1 cellular context compared by ENCODE assay signal in the genomic region with DNA sequence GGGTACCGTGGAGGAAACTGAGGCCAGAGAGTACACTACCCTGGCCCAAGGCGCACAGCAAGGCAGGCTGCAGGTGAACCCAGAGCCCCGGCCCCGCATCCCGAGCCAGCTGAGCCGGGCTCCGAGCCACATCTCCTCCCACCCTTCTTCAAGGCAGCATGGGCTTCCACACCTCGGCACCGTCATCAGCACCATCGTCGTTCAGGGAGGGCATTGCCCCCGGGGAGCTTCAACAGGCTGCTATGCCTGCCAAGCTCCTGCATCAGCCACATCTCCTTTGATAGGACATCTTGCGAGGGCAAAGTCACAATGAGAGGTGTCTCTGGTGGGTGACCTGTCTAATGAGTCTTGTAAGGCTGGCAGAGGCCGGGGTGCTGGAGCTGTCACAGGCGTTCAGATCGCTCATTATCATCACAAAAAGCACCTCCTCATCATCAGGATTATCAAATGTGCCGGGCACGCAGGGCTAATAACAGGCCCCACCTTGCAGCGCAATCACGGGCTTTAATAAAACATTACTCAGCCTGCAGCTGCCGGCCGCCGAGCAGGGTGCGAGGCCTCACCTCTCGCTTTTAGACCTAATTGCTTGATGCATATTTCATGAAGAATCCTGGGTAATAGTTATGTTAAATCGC.
TF ChIP-seq lines count a peak whose summit lies in the region.

No MANE protein-coding gene starts in this region.

TF ChIP-seq in GM23338, 12 proteins besides CTCF, POLR2A, EP300 and RAD21 (continued from another document):
- TF ChIP-seq, protein P1, sequence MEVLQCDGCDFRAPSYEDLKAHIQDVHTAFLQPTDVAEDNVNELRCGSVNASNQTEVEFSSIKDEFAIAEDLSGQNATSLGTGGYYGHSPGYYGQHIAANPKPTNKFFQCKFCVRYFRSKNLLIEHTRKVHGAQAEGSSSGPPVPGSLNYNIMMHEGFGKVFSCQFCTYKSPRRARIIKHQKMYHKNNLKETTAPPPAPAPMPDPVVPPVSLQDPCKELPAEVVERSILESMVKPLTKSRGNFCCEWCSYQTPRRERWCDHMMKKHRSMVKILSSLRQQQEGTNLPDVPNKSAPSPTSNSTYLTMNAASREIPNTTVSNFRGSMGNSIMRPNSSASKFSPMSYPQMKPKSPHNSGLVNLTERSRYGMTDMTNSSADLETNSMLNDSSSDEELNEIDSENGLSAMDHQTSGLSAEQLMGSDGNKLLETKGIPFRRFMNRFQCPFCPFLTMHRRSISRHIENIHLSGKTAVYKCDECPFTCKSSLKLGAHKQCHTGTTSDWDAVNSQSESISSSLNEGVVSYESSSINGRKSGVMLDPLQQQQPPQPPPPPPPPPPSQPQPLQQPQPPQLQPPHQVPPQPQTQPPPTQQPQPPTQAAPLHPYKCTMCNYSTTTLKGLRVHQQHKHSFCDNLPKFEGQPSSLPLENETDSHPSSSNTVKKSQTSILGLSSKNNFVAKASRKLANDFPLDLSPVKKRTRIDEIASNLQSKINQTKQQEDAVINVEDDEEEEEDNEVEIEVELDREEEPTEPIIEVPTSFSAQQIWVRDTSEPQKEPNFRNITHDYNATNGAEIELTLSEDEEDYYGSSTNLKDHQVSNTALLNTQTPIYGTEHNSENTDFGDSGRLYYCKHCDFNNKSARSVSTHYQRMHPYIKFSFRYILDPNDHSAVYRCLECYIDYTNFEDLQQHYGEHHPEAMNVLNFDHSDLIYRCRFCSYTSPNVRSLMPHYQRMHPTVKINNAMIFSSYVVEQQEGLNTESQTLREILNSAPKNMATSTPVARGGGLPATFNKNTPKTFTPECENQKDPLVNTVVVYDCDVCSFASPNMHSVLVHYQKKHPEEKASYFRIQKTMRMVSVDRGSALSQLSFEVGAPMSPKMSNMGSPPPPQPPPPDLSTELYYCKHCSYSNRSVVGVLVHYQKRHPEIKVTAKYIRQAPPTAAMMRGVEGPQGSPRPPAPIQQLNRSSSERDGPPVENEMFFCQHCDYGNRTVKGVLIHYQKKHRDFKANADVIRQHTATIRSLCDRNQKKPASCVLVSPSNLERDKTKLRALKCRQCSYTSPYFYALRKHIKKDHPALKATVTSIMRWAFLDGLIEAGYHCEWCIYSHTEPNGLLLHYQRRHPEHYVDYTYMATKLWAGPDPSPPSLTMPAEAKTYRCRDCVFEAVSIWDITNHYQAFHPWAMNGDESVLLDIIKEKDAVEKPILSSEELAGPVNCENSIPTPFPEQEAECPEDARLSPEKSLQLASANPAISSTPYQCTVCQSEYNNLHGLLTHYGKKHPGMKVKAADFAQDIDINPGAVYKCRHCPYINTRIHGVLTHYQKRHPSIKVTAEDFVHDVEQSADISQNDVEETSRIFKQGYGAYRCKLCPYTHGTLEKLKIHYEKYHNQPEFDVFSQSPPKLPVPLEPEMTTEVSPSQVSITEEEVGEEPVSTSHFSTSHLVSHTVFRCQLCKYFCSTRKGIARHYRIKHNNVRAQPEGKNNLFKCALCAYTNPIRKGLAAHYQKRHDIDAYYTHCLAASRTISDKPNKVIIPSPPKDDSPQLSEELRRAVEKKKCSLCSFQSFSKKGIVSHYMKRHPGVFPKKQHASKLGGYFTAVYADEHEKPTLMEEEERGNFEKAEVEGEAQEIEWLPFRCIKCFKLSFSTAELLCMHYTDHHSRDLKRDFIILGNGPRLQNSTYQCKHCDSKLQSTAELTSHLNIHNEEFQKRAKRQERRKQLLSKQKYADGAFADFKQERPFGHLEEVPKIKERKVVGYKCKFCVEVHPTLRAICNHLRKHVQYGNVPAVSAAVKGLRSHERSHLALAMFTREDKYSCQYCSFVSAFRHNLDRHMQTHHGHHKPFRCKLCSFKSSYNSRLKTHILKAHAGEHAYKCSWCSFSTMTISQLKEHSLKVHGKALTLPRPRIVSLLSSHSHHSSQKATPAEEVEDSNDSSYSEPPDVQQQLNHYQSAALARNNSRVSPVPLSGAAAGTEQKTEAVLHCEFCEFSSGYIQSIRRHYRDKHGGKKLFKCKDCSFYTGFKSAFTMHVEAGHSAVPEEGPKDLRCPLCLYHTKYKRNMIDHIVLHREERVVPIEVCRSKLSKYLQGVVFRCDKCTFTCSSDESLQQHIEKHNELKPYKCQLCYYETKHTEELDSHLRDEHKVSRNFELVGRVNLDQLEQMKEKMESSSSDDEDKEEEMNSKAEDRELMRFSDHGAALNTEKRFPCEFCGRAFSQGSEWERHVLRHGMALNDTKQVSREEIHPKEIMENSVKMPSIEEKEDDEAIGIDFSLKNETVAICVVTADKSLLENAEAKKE (CRISPR knock-in tag; IDR thresholded peaks at IDR 0.05) = no peak
- TF ChIP-seq STAT1 (IDR thresholded peaks at IDR 0.05; ENCODE audit: unreplicated experiment) (no peak), POLR2AphosphoS5 (IDR thresholded peaks at IDR 0.05; ENCODE audit: low read depth) (no peak)
